In genomic region chr10:93464826-93465388, GRCh38 we compare ENCODE assay signal across 10 cellular contexts. TPM values are rescaled to one million over a fixed set of nuclear protein-coding genes. Genes with fewer than 3 reads are reported as not detected.
DNase-seq lines count a peak whose midpoint lies in the region; ATAC-seq and TF ChIP-seq lines count a peak whose summit lies in the region.
"Had no signal": no experiment of that assay in that cellular context is flagged by ENCODE, and none has a peak within 500 bp of the region (broad histone marks: within the 10 kb centered on the region; RNA-seq: fewer than 3 reads in every experiment).

No MANE protein-coding gene starts in this region.

- H3K27ac Mint-ChIP-seq in CD4-positive, alpha-beta memory T cell, result no peak overlapping the region

- no peak overlapping the region for H3K4me3 Mint-ChIP-seq in CD4-positive, alpha-beta memory T cell

- H3K36me3 ChIP-seq in HCT116 (ENCODE audit: control insufficient read depth in 1 of 2, insufficient read depth in 2 of 2, low read length in 2 of 2) (peaks cover 0 to 13% of the 10 kb centered on the region in 2 experiments; a peak in 1 of 4 replicates), SK-N-MC (ENCODE audit: insufficient read depth, low read length) (no peaks in the 10 kb centered on the region), stomach (peaks cover 0 to 6% (median 0%) of the 10 kb centered on the region in 4 donors)
- H3K36me3 ChIP-seq in CD4-positive, alpha-beta memory T cell (ENCODE audit: insufficient read depth, low read length), result no peaks in the 10 kb centered on the region

- ATAC-seq in HCT116, result no peak

- H3K9me3 ChIP-seq in HCT116 (ENCODE audit: control insufficient read depth in 1 of 2, insufficient read depth in 1 of 2, low read depth in 1 of 2, low read length in 2 of 2) (no peaks in the 10 kb centered on the region), SK-N-MC (ENCODE audit: low read depth, low read length) (no peaks in the 10 kb centered on the region), stomach (no peaks in the 10 kb centered on the region)
- no peaks in the 10 kb centered on the region for H3K9me3 ChIP-seq in CD4-positive, alpha-beta memory T cell (ENCODE audit: control insufficient read depth in 1 of 2, low read length in 2 of 2)

- no TSS peak for BruUV-seq in HCT116 (replicated peaks; lab: Mats Ljungman, UMichigan)

- TF ChIP-seq CTCF in HCT116 (IDR thresholded peaks at IDR 0.05 in 2 of 3, conservative IDR thresholded peaks at IDR 0.05 in 1 of 3; ENCODE audit: borderline replicate concordance in 1 of 3, insufficient read depth in 1 of 3, low read depth in 2 of 3, low read length in 2 of 3), result no peak
- TF ChIP-seq CTCF in fibroblast of villous mesenchyme (IDR thresholded peaks at IDR 0.05; ENCODE audit: insufficient read depth, low read depth, low read length), result no peak
- TF ChIP-seq CTCF in stomach (IDR thresholded peaks at IDR 0.05), result no peak

- peak overlapping the region; percentile 76 for H3K4me2 ChIP-seq in HCT116 (ENCODE audit: low read length)

- TF ChIP-seq EP300 in stomach (IDR thresholded peaks at IDR 0.05), result no peak

- no peak for TF ChIP-seq POLR2A in HCT116 (IDR thresholded peaks at IDR 0.05; ENCODE audit: borderline replicate concordance, extremely low read depth, insufficient read depth, insufficient read length)
- no peak for TF ChIP-seq POLR2A in stomach (IDR thresholded peaks at IDR 0.05)

- H3K9ac ChIP-seq in HCT116 (ENCODE audit: low read length), result peak overlapping the region; percentile 65
- no peak overlapping the region for H3K9ac ChIP-seq in SK-N-MC (ENCODE audit: insufficient read length)

- peaks cover 0 to under 1% of the 10 kb centered on the region in 2 donors for H3K27me3 Mint-ChIP-seq in CD4-positive, alpha-beta memory T cell

- no peak for DNase-seq in HCT116 (ENCODE audit: low read depth, low spot score)
- no peak for DNase-seq in SK-N-MC (ENCODE audit: low read depth, low spot score)
- DNase-seq in fibroblast of villous mesenchyme (ENCODE audit: low read depth), result peak; percentile 70
- DNase-seq in stomach, result no peak
- DNase-seq in SHP77 (lab: John Stamatoyannopoulos, UW), result no peak
- DNase-seq in CD4-positive, alpha-beta memory T cell, result no peak
- DNase-seq in NCI-H146 treated with DMSO at 0.1 percent for 48 hours (lab: John Stamatoyannopoulos, UW; ENCODE audit: unreplicated experiment), result no peak
- DNase-seq in NCI-H2107 treated with DMSO at 0.1 percent for 48 hours (lab: John Stamatoyannopoulos, UW; ENCODE audit: unreplicated experiment), result no peak
- DNase-seq: activated CD4-positive, alpha-beta T cell treated with anti-CD3 and anti-CD28 coated beads, Interleukin-2, amount 50 U/mL, for 48 hours; DND-41 had no signal

- H3K9me3 Mint-ChIP-seq in CD4-positive, alpha-beta memory T cell, result peaks cover 0 to 4% (median 0%) of the 10 kb centered on the region in 8 donors

- POLR2A ChIA-PET in HCT116 (lab: Charles Lee), result interaction anchor here (0.8 to 3.3 kb wide), 9 partner anchors 10 to 88 kb away, joined by 4 to 49 read pairs (median 8); no protein-coding TSS in a partner anchor
- POLR2A ChIA-PET in CD4-positive, alpha-beta memory T cell (lab: Charles Lee; ENCODE audit: partially characterized antibody), result no interaction called here

- no peak for TF ChIP-seq RAD21 in HCT116 (IDR thresholded peaks at IDR 0.05; ENCODE audit: low read depth)

- H3K4me3 ChIP-seq in HCT116 (replicated peaks in 1 of 2; ENCODE audit: low read depth in 1 of 2, low read length in 2 of 2) (peak overlapping the region in 1 of 2 experiments; percentile 32; a peak in 2 of 4 replicates), SK-N-MC (no peak overlapping the region), fibroblast of villous mesenchyme (ENCODE audit: low read depth, low read length) (no peak overlapping the region), stomach (no peak overlapping the region)
- no peak overlapping the region for H3K4me3 ChIP-seq in CD4-positive, alpha-beta memory T cell (ENCODE audit: low read length in 2 of 2)

- H3K27me3 ChIP-seq in HCT116 (ENCODE audit: insufficient read depth, low read length) (no peaks in the 10 kb centered on the region), stomach (no peaks in the 10 kb centered on the region)
- H3K27me3 ChIP-seq in CD4-positive, alpha-beta memory T cell (ENCODE audit: insufficient read depth, low read length), result no peaks in the 10 kb centered on the region

- H3K9me2 ChIP-seq in HCT116 (ENCODE audit: insufficient read depth), result no peaks in the 10 kb centered on the region

- intact Hi-C loops in HCT116 (cut with micrococcal nuclease) (no loop called here), stomach (cut with DNase I; ENCODE audit: low total_unique reads) (no loop called here)
- intact Hi-C loops in CD4-positive, alpha-beta memory T cell (cut with micrococcal nuclease), result no loop called here

- 81 to 93% (median 89%) methylated on average over 4 of the region's 4 CpGs for WGBS in stomach, 5 donors

- H3K4me1 Mint-ChIP-seq in CD4-positive, alpha-beta memory T cell, result peaks cover 5 to 23% (median 12%) of the 10 kb centered on the region in 4 donors

- H3K4me1 ChIP-seq in HCT116 (ENCODE audit: control insufficient read depth in 1 of 2, insufficient read depth in 2 of 2, low read length in 2 of 2) (peaks cover 88 to 93% of the 10 kb centered on the region in 2 experiments), stomach (peaks cover 38 to 84% (median 76%) of the 10 kb centered on the region in 4 donors)
- peaks cover 17% of the 10 kb centered on the region for H3K4me1 ChIP-seq in CD4-positive, alpha-beta memory T cell (ENCODE audit: insufficient read depth, low read length)

- RAD21 ChIA-PET in HCT116 (lab: Charles Lee; ENCODE audit: low non-redundant PET in 1 of 2, low total read pairs in 2 of 2, uncharacterized antibody in 2 of 2, unreplicated experiment in 2 of 2), result interaction anchor here (1.7 to 1.8 kb wide), 3 partner anchors 17 to 81 kb away, joined by 7 to 8 read pairs (median 7); partner anchors contain the start of gene MYOF (in 1 of the 2)

- peak overlapping the region; percentile 98 for H3K27ac ChIP-seq in HCT116 (ENCODE audit: low read depth, low read length)
- peak overlapping the region; percentile 42; the same call in 1 of the 2 replicates for H3K27ac ChIP-seq in SK-N-MC
- H3K27ac ChIP-seq in stomach, result peak overlapping the region in 4 of 5 donors; percentile 94
- no peak overlapping the region for H3K27ac ChIP-seq in CD4-positive, alpha-beta memory T cell (ENCODE audit: low read depth, low read length)

- CTCF ChIA-PET in HCT116 (lab: Charles Lee), result interaction anchor here (1.7 kb wide), 1 partner anchor 18 kb away, joined by 7 read pairs; the partner anchor contains the start of gene MYOF
- CTCF ChIA-PET in CD4-positive, alpha-beta memory T cell (lab: Charles Lee; ENCODE audit: partially characterized antibody), result interaction anchor here (1.2 to 1.9 kb wide), 3 partner anchors 17 to 89 kb away, joined by 4 to 5 read pairs (median 5); partner anchors contain the start of gene MYOF

- no peaks in the 10 kb centered on the region for H4K20me1 ChIP-seq in HCT116 (ENCODE audit: insufficient read depth)

- H2AFZ ChIP-seq in HCT116 (ENCODE audit: low read depth, low read length, poor library complexity, severe bottlenecking), result no peak overlapping the region

- H3K36me3 Mint-ChIP-seq in CD4-positive, alpha-beta memory T cell, result no peaks in the 10 kb centered on the region

- peaks cover 94% of the 10 kb centered on the region for H3K79me2 ChIP-seq in HCT116 (ENCODE audit: insufficient read depth, low read length)

TF ChIP-seq in HCT116, 20 proteins besides CTCF, POLR2A, EP300 and RAD21:
- TF ChIP-seq CEBPB (IDR thresholded peaks at IDR 0.05; ENCODE audit: low read depth), result no peak
- no peak for TF ChIP-seq EZH2 (IDR thresholded peaks at IDR 0.05)
- TF ChIP-seq EZH2phosphoT487 (IDR thresholded peaks at IDR 0.05; ENCODE audit: borderline replicate concordance), result no peak
- TF ChIP-seq ZFX (IDR thresholded peaks at IDR 0.05), result no peak
- TF ChIP-seq MAX (IDR thresholded peaks at IDR 0.05), result no peak
- TF ChIP-seq ELF1 (IDR thresholded peaks at IDR 0.05; ENCODE audit: borderline replicate concordance, low read depth), result no peak
- TF ChIP-seq TCF7L2 (IDR thresholded peaks at IDR 0.05; ENCODE audit: borderline replicate concordance, extremely low read depth, insufficient read depth, insufficient read length), result no peak

RNA-seq across cellular contexts. Expression of gene MYOF, which starts 17.2 kb away (rescaled TPM):
- 250 TPM for total RNA-seq in HCT116 (2021; ENCODE audit: unreplicated experiment)
- polyA plus RNA-seq in HCT116 (2012), result 119 and 134 TPM in 2 replicates
- 263 and 323 TPM in 2 replicates for total RNA-seq in fibroblast of villous mesenchyme
- total RNA-seq in stomach, result 100 to 1,000 TPM in 1 of 5 donors, 10 to 100 TPM in 4; 29.5 to 111 (median 72.7) TPM
- polyA plus RNA-seq in stomach, result 10 to 100 TPM in 2 of 3 donors, 1 to 10 TPM in 1; 5.0 to 24.2 (median 13.7) TPM
- total RNA-seq in CD4-positive, alpha-beta memory T cell, result 1 to 10 TPM; 1.2 to 2.2 TPM
- polyA plus RNA-seq in CD4-positive, alpha-beta memory T cell, result not detected

RNA-seq across cellular contexts. Expression of gene CEP55, which starts 31.5 kb away (rescaled TPM):
- total RNA-seq in HCT116 (2021; ENCODE audit: unreplicated experiment), result 63.7 TPM
- polyA plus RNA-seq in HCT116 (2012), result 24.8 and 38.0 TPM in 2 replicates
- 20.0 and 35.0 TPM in 2 replicates for total RNA-seq in fibroblast of villous mesenchyme
- 1 to 10 TPM in 2 of 5 donors, under 1 TPM in 2, not detected in 1; 0.58 to 6.6 (median 1.1) TPM for total RNA-seq in stomach
- polyA plus RNA-seq in stomach, result 1 to 10 TPM; 3.1 to 7.2 (median 5.2) TPM
- total RNA-seq in CD4-positive, alpha-beta memory T cell, result under 1 TPM; 0.17 to 0.30 TPM
- polyA plus RNA-seq in CD4-positive, alpha-beta memory T cell, result under 1 TPM; 0.36 to 0.69 TPM

Comparison
In these comparisons a context has a peak if more than half of its experiments do, and no peak if none do; other contexts are left out.
1. RNA of gene MYOF, which starts 17.2 kb away (total RNA-seq): 263 to 323 TPM in fibroblast of villous mesenchyme, 250 TPM in HCT116 (single experiment) and 29.5 to 111 TPM in stomach; 1.2 to 2.2 TPM in CD4-positive, alpha-beta memory T cell; every median in the first group is over 4 times any median in the second.